28 cellular contexts compared by ENCODE assay signal in the genomic region with DNA sequence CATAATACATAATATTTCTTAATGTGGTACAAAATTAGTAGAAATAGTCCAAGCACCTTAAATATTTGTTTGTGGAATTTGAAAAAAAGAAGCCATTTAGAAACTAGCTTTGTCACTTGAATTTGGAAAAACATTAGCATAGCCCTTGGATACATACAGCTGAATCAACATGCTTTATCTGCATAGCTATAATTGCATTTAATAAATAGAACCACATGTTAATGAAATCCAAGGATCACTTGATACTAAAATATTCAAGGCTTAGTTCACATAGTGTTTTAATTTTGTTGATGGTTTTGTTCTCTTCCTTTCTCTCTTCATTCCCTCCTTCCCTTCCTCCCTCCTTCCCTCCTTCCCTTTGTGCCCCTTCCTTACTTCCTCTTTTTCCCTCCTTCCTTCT.
"Had no signal": no experiment of that assay in that cellular context is flagged by ENCODE, and none has a peak within 500 bp of the region (broad histone marks: within the 10 kb centered on the region; RNA-seq: fewer than 3 reads in every experiment).

No MANE protein-coding gene starts in this region.

- H3K4me3 ChIP-seq: coronary artery, dorsolateral prefrontal cortex had no signal

- DNase-seq: activated B cell treated with CpG ODN at 0.5 μM for 24 hours; activated CD4-positive, alpha-beta T cell treated with anti-CD3 and anti-CD28 coated beads for 48 hours; activated CD4-positive, alpha-beta T cell treated with anti-CD3 and anti-CD28 coated beads, Interleukin-2, amount 50 U/mL, for 1 hour; activated CD4-positive, alpha-beta T cell treated with anti-CD3 and anti-CD28 coated beads, Interleukin-2, amount 50 U/mL, for 48 hours; activated CD8-positive, alpha-beta memory T cell treated with anti-CD3 and anti-CD28 coated beads for 24 hours; activated CD8-positive, alpha-beta T cell treated with anti-CD3 and anti-CD28 coated beads for 36 hours; activated effector memory CD4-positive, alpha-beta T cell treated with Interleukin-2 at 50 U/mL for 16 hours; activated gamma-delta T cell treated with Interleukin-2 at 50 U/mL for 16 hours; activated naive CD4-positive, alpha-beta T cell treated with anti-CD3 and anti-CD28 coated beads, Interleukin-2, amount 50 U/mL, for 16 hours; activated naive CD4-positive, alpha-beta T cell treated with Interleukin-2 at 50 U/mL for 16 hours; activated T-cell treated with anti-CD3 and anti-CD28 coated beads, Interleukin-2, amount 50 U/mL, for 4 hours; amniotic stem cell; anterior cingulate cortex; brain microvascular endothelial cell; dorsolateral prefrontal cortex; effector memory CD4-positive, alpha-beta T cell; endodermal cell; foreskin fibroblast; head of caudate nucleus; T1000; WERI-Rb-1 had no signal

- ATAC-seq: activated CD4-positive, CD25-positive, alpha-beta regulatory T cell treated with anti-CD3 and anti-CD28 coated beads, Interleukin-2, amount 50 U/mL, for 24 hours; activated CD8-positive, alpha-beta T cell treated with anti-CD3 and anti-CD28 coated beads for 36 hours; activated T-cell treated with anti-CD3 and anti-CD28 coated beads, Interleukin-2, amount 50 U/mL, for 4 hours; activated T-helper 17 cell treated with anti-CD3 and anti-CD28 coated beads, Interleukin-2, amount 50 U/mL, for 72 hours; esophagus mucosa had no signal

- FAIRE-seq: astrocyte, bronchial epithelial cell, frontal cortex had no signal

- H3K27me3 ChIP-seq: brain microvascular endothelial cell had no signal

- H3K27ac ChIP-seq: brain microvascular endothelial cell, coronary artery, dorsolateral prefrontal cortex, WERI-Rb-1 had no signal

- H3K36me3 ChIP-seq: brain microvascular endothelial cell, WERI-Rb-1 had no signal
